2 cellular contexts compared by ENCODE assay signal in genomic region chr21:35399002-35399401, GRCh38.
TF ChIP-seq lines count a peak whose summit lies in the region.

No MANE protein-coding gene starts in this region.

TF ChIP-seq in K562, 482 proteins besides CTCF, POLR2A, EP300 and RAD21 (continued from another document):
- TF ChIP-seq ATF3 (IDR thresholded peaks at IDR 0.05), result peak; percentile 14; the same call in 1 of the 2 replicates
- no peak for TF ChIP-seq ATF3 (CRISPR knock-in tag; conservative IDR thresholded peaks at IDR 0.05)
- TF ChIP-seq E4F1 (CRISPR knock-in tag; IDR thresholded peaks at IDR 0.05; ENCODE audit: borderline replicate concordance), result 0 out of 2 replicates have a peak, but pooled peaks have one; percentile 21
- no peak for TF ChIP-seq MLX (CRISPR knock-in tag; conservative IDR thresholded peaks at IDR 0.05)
- TF ChIP-seq KHSRP (IDR thresholded peaks at IDR 0.05), result no peak
- no peak for TF ChIP-seq TAL1 (IDR thresholded peaks at IDR 0.05)
- TF ChIP-seq ZNF592 (IDR thresholded peaks at IDR 0.05), result 0 out of 2 replicates have a peak, but pooled peaks have one; percentile 19
- no peak for TF ChIP-seq LEF1 (IDR thresholded peaks at IDR 0.05)
- no peak for TF ChIP-seq CREB5 (CRISPR knock-in tag; IDR thresholded peaks at IDR 0.05)
- TF ChIP-seq FOSL1 (tag; conservative IDR thresholded peaks at IDR 0.05), result peak; percentile 74
- 0 out of 2 replicates have a peak, but pooled peaks have one; percentile 9 for TF ChIP-seq JUN (IDR thresholded peaks at IDR 0.05; ENCODE audit: borderline replicate concordance, low read depth, low read length)
- no peak for TF ChIP-seq JUN (CRISPR knock-in tag; IDR thresholded peaks at IDR 0.05; ENCODE audit: borderline replicate concordance)
- no peak for TF ChIP-seq ZFPM2 (CRISPR knock-in tag; IDR thresholded peaks at IDR 0.05)

TF ChIP-seq in WTC11, 78 proteins besides CTCF, POLR2A, EP300 and RAD21 (continued from another document):
- no peak for TF ChIP-seq ZSCAN18 (CRISPR knock-in tag; IDR thresholded peaks at IDR 0.05)
- no peak for TF ChIP-seq ETV6 (CRISPR knock-in tag; IDR thresholded peaks at IDR 0.05)
- TF ChIP-seq NFE2L1 (CRISPR knock-in tag; IDR thresholded peaks at IDR 0.05), result no peak
- no peak for TF ChIP-seq IRF2 (CRISPR knock-in tag; IDR thresholded peaks at IDR 0.05; ENCODE audit: borderline replicate concordance, low read depth)
- no peak for TF ChIP-seq CBFB (CRISPR knock-in tag; IDR thresholded peaks at IDR 0.05; ENCODE audit: low read depth)
- no peak for TF ChIP-seq ATF1 (CRISPR knock-in tag; IDR thresholded peaks at IDR 0.05)
- no peak for TF ChIP-seq JUN (CRISPR knock-in tag; IDR thresholded peaks at IDR 0.05)
- TF ChIP-seq FOXJ3 (CRISPR knock-in tag; IDR thresholded peaks at IDR 0.05; ENCODE audit: borderline replicate concordance), result no peak
- TF ChIP-seq ESRRA (CRISPR knock-in tag; IDR thresholded peaks at IDR 0.05; ENCODE audit: borderline replicate concordance), result no peak
- TF ChIP-seq ZNF512 (CRISPR knock-in tag; IDR thresholded peaks at IDR 0.05; ENCODE audit: borderline replicate concordance), result no peak
TF ChIP-seq in WTC11: peak in this region for 0.
